Comparison of ENCODE assay signal across 1 cellular context in genomic region chr6:130152908-130153510, GRCh38.
TF ChIP-seq lines count a peak whose summit lies in the region.

No MANE protein-coding gene starts in this region.

TF ChIP-seq in K562, 482 proteins besides CTCF, POLR2A, EP300 and RAD21 (continued from another document):
- TF ChIP-seq CHD7 (IDR thresholded peaks at IDR 0.05; ENCODE audit: low read depth, low read length) (no peak), HNRNPUL1 (IDR thresholded peaks at IDR 0.05; ENCODE audit: low read length) (no peak), SREBF1 (IDR thresholded peaks at IDR 0.05; ENCODE audit: borderline replicate concordance, low read depth, low read length) (no peak), ZNF184 (CRISPR knock-in tag; IDR thresholded peaks at IDR 0.05) (no peak), TAF15 (IDR thresholded peaks at IDR 0.05; ENCODE audit: low read depth, low read length) (no peak), SMARCA4 (IDR thresholded peaks at IDR 0.05) (no peak)
TF ChIP-seq in K562: peak in this region for 0.
